ENCODE assay signal across 11 cellular contexts in the genomic region with DNA sequence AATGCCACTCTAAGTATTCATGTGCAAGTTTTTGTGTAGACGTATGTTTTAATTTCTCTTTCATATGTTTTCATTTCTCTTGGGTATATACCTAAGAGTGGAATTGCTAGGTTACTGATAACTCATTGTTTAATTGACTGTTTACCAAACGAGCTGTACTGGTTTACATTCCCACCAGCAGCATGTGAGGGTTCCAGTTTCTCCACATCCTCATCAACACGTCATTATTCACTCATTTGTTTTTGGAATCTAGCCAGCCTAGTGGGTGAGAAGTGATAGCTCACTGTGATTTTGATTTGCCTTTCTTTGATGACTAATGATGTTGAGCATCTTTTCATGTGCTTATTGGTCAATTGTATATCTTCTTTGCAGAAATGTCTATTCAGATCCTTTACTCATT. TPM values are rescaled to one million over a fixed set of nuclear protein-coding genes. Genes with fewer than 3 reads are reported as not detected.
A peak's percentile ranks its signal among the peaks of the same experiment; 100 is the strongest.
DNase-seq lines count a peak whose midpoint lies in the region; ATAC-seq and TF ChIP-seq lines count a peak whose summit lies in the region.
"Had no signal": no experiment of that assay in that cellular context is flagged by ENCODE, and none has a peak within 500 bp of the region (broad histone marks: within the 10 kb centered on the region; RNA-seq: fewer than 3 reads in every experiment).

No MANE protein-coding gene starts in this region.

- peak overlapping the region in 1 of 2 experiments; percentile 19 for H3K4me3 ChIP-seq in neutrophil (ENCODE audit: low read depth in 1 of 2, low read length in 1 of 2)
- H3K4me3 ChIP-seq: cardiac muscle cell had no signal

- no peaks in the 10 kb centered on the region for H3K27me3 Mint-ChIP-seq in chondrocyte (ENCODE audit: low read depth)

- H3K4me1 ChIP-seq in neutrophil (ENCODE audit: control insufficient read depth in 1 of 2, insufficient read depth in 1 of 2, low read depth in 1 of 2, low read length in 1 of 2) = peaks cover 53 to 63% of the 10 kb centered on the region in 2 experiments

- peaks cover 7% of the 10 kb centered on the region for H3K9me3 Mint-ChIP-seq in chondrocyte (ENCODE audit: low read depth)

- ATAC-seq in HG03432 (IDR thresholded peaks at IDR 0.05; ENCODE audit: unreplicated experiment) = no peak

- H3K9me3 ChIP-seq in neutrophil = no peaks in the 10 kb centered on the region

- H3K4me3 Mint-ChIP-seq in chondrocyte (ENCODE audit: unreplicated experiment) = no peak overlapping the region

- peaks cover 21% of the 10 kb centered on the region for H3K36me3 Mint-ChIP-seq in chondrocyte (ENCODE audit: low read depth)

- DNase-seq in SIG-M5 treated with dmso at 0.1 percent for 504 hours (lab: John Stamatoyannopoulos, UW; ENCODE audit: unreplicated experiment) (peak; percentile 38), SIG-M5 (lab: John Stamatoyannopoulos, UW) (no peak), NCI-H69 (lab: John Stamatoyannopoulos, UW) (peak; percentile 67), chondrocyte (ENCODE audit: low spot score) (no peak), NCI-H1092 (lab: John Stamatoyannopoulos, UW) (no peak), medulla oblongata (ENCODE audit: extremely low spot score) (no peak)
- DNase-seq: hypothalamus, NCI-H1105 had no signal

- H3K36me3 ChIP-seq in neutrophil = peaks cover 78% of the 10 kb centered on the region

- no peaks in the 10 kb centered on the region for H3K27me3 ChIP-seq in neutrophil
- H3K27me3 ChIP-seq: cardiac muscle cell had no signal

- TF ChIP-seq CTCF in chondrocyte (IDR thresholded peaks at IDR 0.05) (no peak), neutrophil (IDR thresholded peaks at IDR 0.05) (no peak)

- peaks cover 24% of the 10 kb centered on the region for H3K4me1 Mint-ChIP-seq in chondrocyte (ENCODE audit: low read depth)

- H3K27ac Mint-ChIP-seq in chondrocyte (ENCODE audit: unreplicated experiment) = peak overlapping the region; percentile 0

- H3K27ac ChIP-seq in neutrophil = peak overlapping the region; percentile 99
- H3K27ac ChIP-seq: cardiac muscle cell had no signal

RNA-seq across cellular contexts. Expression of a gene that starts 4.0 kb away (rescaled TPM):
- 40.0 to 51.8 TPM (median 47.8 TPM) in 3 replicates for total RNA-seq in chondrocyte

RNA-seq across cellular contexts. Expression of a gene that starts 10.2 kb away (rescaled TPM):
- 19.8 to 30.0 TPM (median 28.4 TPM) in 3 replicates for total RNA-seq in chondrocyte

RNA-seq across cellular contexts. Expression of a gene that starts 26.8 kb away (rescaled TPM):
- total RNA-seq in chondrocyte = 34.0 to 38.3 TPM (median 36.1 TPM) in 3 replicates

Comparison
In these comparisons a context has a peak if more than half of its experiments do, and no peak if none do; other contexts are left out.
1. DNase-seq: peak in SIG-M5 treated with dmso at 0.1 percent for 504 hours (single experiment) and NCI-H69 (single experiment); none in SIG-M5 (single experiment), chondrocyte (single experiment), NCI-H1092 (single experiment) and medulla oblongata (single experiment).